Comparison of ENCODE assay signal across 2 cellular contexts in genomic region chr7:123528265-123528664, GRCh38.
A peak's percentile ranks its signal among the peaks of the same experiment; 100 is the strongest.
TF ChIP-seq lines count a peak whose summit lies in the region.

No MANE protein-coding gene starts in this region.

TF ChIP-seq in HEK293, 187 proteins besides CTCF, POLR2A, EP300 and RAD21 (continued from another document):
- TF ChIP-seq ZNF645 (tag by site-specific recombination; IDR thresholded peaks at IDR 0.05) (no peak), ZNF513 (tag by site-specific recombination; IDR thresholded peaks at IDR 0.05) (0 out of 2 replicates have a peak, but pooled peaks have one; percentile 9), ZBTB17 (tag by site-specific recombination; IDR thresholded peaks at IDR 0.05) (peak; percentile 77), ZNF768 (tag by site-specific recombination; IDR thresholded peaks at IDR 0.05) (peak; percentile 77; the same call in 1 of the 2 replicates)

TF ChIP-seq in WTC11, 78 proteins besides CTCF, POLR2A, EP300 and RAD21 (continued from another document):
- TF ChIP-seq USF1 (CRISPR knock-in tag; IDR thresholded peaks at IDR 0.05) (no peak), ERG (CRISPR knock-in tag; IDR thresholded peaks at IDR 0.05) (no peak)
